In genomic region chr10:93751832-93752231, GRCh38 we compare ENCODE assay signal across 7 cellular contexts. TPM values are rescaled to one million over a fixed set of nuclear protein-coding genes. Genes with fewer than 3 reads are reported as not detected.
DNase-seq lines count a peak whose midpoint lies in the region; ATAC-seq and TF ChIP-seq lines count a peak whose summit lies in the region.

No MANE protein-coding gene starts in this region.

- ATAC-seq in psoas muscle (peak in 3 of 4 donors; percentile 77 to 94 (median 85)), GM19328 (IDR thresholded peaks at IDR 0.05; ENCODE audit: unreplicated experiment) (no peak), GM21367 (IDR thresholded peaks at IDR 0.05; ENCODE audit: unreplicated experiment) (no peak)

- H3K27me3 ChIP-seq in PC-9 (ENCODE audit: insufficient read depth, low read depth), result no peaks in the 10 kb centered on the region
- H3K27me3 ChIP-seq in fibroblast of lung (ENCODE audit: control insufficient read depth, insufficient read depth, low read length), result no peaks in the 10 kb centered on the region
- no peaks in the 10 kb centered on the region for H3K27me3 ChIP-seq in psoas muscle (ENCODE audit: insufficient read depth in 3 of 3, low read length in 2 of 3)
- H3K27me3 ChIP-seq in vagina, result no peaks in the 10 kb centered on the region

- H3K9me3 ChIP-seq in PC-9 (ENCODE audit: insufficient read depth, low read depth), result no peaks in the 10 kb centered on the region
- no peaks in the 10 kb centered on the region for H3K9me3 ChIP-seq in fibroblast of lung (ENCODE audit: control insufficient read depth, insufficient read depth, low read depth, low read length)
- H3K9me3 ChIP-seq in psoas muscle, result no peaks in the 10 kb centered on the region
- no peaks in the 10 kb centered on the region for H3K9me3 ChIP-seq in vagina

- H3K36me3 ChIP-seq in PC-9 (ENCODE audit: low read depth) (no peaks in the 10 kb centered on the region), fibroblast of lung (ENCODE audit: control insufficient read depth, insufficient read depth, low read length) (no peaks in the 10 kb centered on the region), psoas muscle (ENCODE audit: insufficient read depth in 1 of 2, low read depth in 1 of 2) (no peaks in the 10 kb centered on the region), vagina (no peaks in the 10 kb centered on the region)

- intact Hi-C loops in PC-9 (cut with micrococcal nuclease; ENCODE audit: unreplicated experiment) (no loop called here), psoas muscle (cut with DNase I) (loop anchor here in 1 of 2 donors (5.0 kb wide), 1 partner anchor 50 kb away; the partner anchor contains the start of gene FRA10AC1), vagina (cut with DNase I) (no loop called here)

- no peaks in the 10 kb centered on the region for H4K20me1 ChIP-seq in PC-9 (ENCODE audit: insufficient read depth)
- no peaks in the 10 kb centered on the region for H4K20me1 ChIP-seq in fibroblast of lung (ENCODE audit: control insufficient read depth, extremely low read depth, insufficient read depth, low read length)

- no peak overlapping the region for H3K9ac ChIP-seq in fibroblast of lung (ENCODE audit: insufficient read depth, low read length)

- POLR2A ChIA-PET in PC-9 (lab: Charles Lee; ENCODE audit: unreplicated experiment), result no interaction called here

- peaks cover 10% of the 10 kb centered on the region; the same call in 1 of the 2 replicates for H3F3A ChIP-seq in PC-9 (ENCODE audit: insufficient read depth, low read depth)

- peak overlapping the region; percentile 67 for H3K4me2 ChIP-seq in PC-9
- peak overlapping the region; percentile 61 for H3K4me2 ChIP-seq in fibroblast of lung (ENCODE audit: extremely low read depth, insufficient read depth, low read length)

- DNase-seq in GM19238 (ENCODE audit: insufficient read length, low spot score), result peak; percentile 9
- peak in 1 of 2 experiments; percentile 8 for DNase-seq in PC-9
- peak in 1 of 2 donors; percentile 23 for DNase-seq in fibroblast of lung (ENCODE audit: low read depth in 2 of 2)
- no peak for DNase-seq in psoas muscle
- no peak for DNase-seq in vagina (ENCODE audit: extremely low spot score in 2 of 2)

- H3K4me1 ChIP-seq in PC-9 (replicated peaks; ENCODE audit: insufficient read depth), result peaks cover 48% of the 10 kb centered on the region
- H3K4me1 ChIP-seq in fibroblast of lung (ENCODE audit: control insufficient read depth, extremely low read depth, insufficient read depth, low read length), result peaks cover 7% of the 10 kb centered on the region
- no peaks in the 10 kb centered on the region for H3K4me1 ChIP-seq in psoas muscle
- no peaks in the 10 kb centered on the region for H3K4me1 ChIP-seq in vagina

- peak overlapping the region; percentile 29; the same call in 1 of the 2 replicates for H3K4me3 ChIP-seq in PC-9
- H3K4me3 ChIP-seq in fibroblast of lung (replicated peaks in 1 of 4; ENCODE audit: control extremely low read depth in 1 of 4, insufficient read depth in 1 of 4, low read depth in 3 of 4, low read length in 4 of 4), result peak overlapping the region in 2 of 4 experiments; percentile 11 to 20
- peak overlapping the region; percentile 55 for H3K4me3 ChIP-seq in psoas muscle
- no peak overlapping the region for H3K4me3 ChIP-seq in vagina

- no peak for TF ChIP-seq POLR2A in vagina (IDR thresholded peaks at IDR 0.05)

- TF ChIP-seq CTCF in PC-9 (conservative IDR thresholded peaks at IDR 0.05), result no peak
- TF ChIP-seq CTCF in fibroblast of lung (conservative IDR thresholded peaks at IDR 0.05 in 1 of 2, IDR thresholded peaks at IDR 0.05 in 1 of 2; ENCODE audit: low read depth in 1 of 2, low read length in 2 of 2), result no peak
- no peak for TF ChIP-seq CTCF in psoas muscle (IDR thresholded peaks at IDR 0.05)
- TF ChIP-seq CTCF in vagina (IDR thresholded peaks at IDR 0.05), result no peak

- H3K79me2 ChIP-seq in PC-9 (ENCODE audit: low read depth) (no peaks in the 10 kb centered on the region), fibroblast of lung (ENCODE audit: control insufficient read depth, insufficient read depth, low read length) (no peaks in the 10 kb centered on the region)

- 5 to 9% (median 6%) methylated on average over 5 of the region's 5 CpGs for WGBS in psoas muscle, 3 donors

- H3K27ac ChIP-seq in PC-9 (peak overlapping the region; percentile 42), fibroblast of lung (ENCODE audit: insufficient read depth, low read length) (no peak overlapping the region), psoas muscle (no peak overlapping the region), vagina (no peak overlapping the region)

- BruUV-seq in PC-9 (replicated peaks; lab: Mats Ljungman, UMichigan), result no TSS peak

- CTCF ChIA-PET in PC-9 (lab: Charles Lee), result no interaction called here

- H2AFZ ChIP-seq in PC-9, result peak overlapping the region; percentile 53; the same call in 1 of the 2 replicates
- peak overlapping the region; percentile 58 for H2AFZ ChIP-seq in fibroblast of lung (ENCODE audit: low read length)

- H3K9me2 ChIP-seq in PC-9 (ENCODE audit: insufficient read depth), result no peaks in the 10 kb centered on the region

RNA-seq across cellular contexts. Expression of gene LGI1, which starts 5.9 kb away (rescaled TPM):
- total RNA-seq in PC-9 (2021) (not detected in 2 replicates), fibroblast of lung (not detected in 2 replicates), psoas muscle (1 to 10 TPM; 1.3 to 7.3 (median 2.6) TPM), vagina (0.74 TPM)
- polyA plus RNA-seq in fibroblast of lung (not detected in 2 replicates), psoas muscle (1 to 10 TPM in 2 of 3 donors, under 1 TPM in 1; 0.20 to 1.4 (median 1.4) TPM)
- not detected in 2 replicates for polyA plus RNA-seq in fibroblast of lung (2012)
- not detected in 2 replicates for polyA minus RNA-seq in fibroblast of lung (ENCODE audit: low replicate concordance)

RNA-seq across cellular contexts. Expression of gene FRA10AC1, which starts 49.4 kb away (rescaled TPM):
- 5.4 and 10.4 TPM in 2 replicates for total RNA-seq in PC-9 (2021)
- total RNA-seq in fibroblast of lung, result 6.9 and 9.4 TPM in 2 replicates
- 6.3 and 7.1 TPM in 2 replicates for polyA plus RNA-seq in fibroblast of lung
- polyA plus RNA-seq in fibroblast of lung (2012), result 7.8 and 8.1 TPM in 2 replicates
- 0.08 and 0.15 TPM in 2 replicates for polyA minus RNA-seq in fibroblast of lung (ENCODE audit: low replicate concordance)
- 10 to 100 TPM in 3 of 4 donors, 1 to 10 TPM in 1; 6.7 to 14.0 (median 13.4) TPM for total RNA-seq in psoas muscle
- polyA plus RNA-seq in psoas muscle, result 10 to 100 TPM in 1 of 3 donors, 1 to 10 TPM in 2; 6.4 to 15.0 (median 7.2) TPM
- 15.7 TPM for total RNA-seq in vagina

Comparison
In these comparisons a context has a peak if more than half of its experiments do, and no peak if none do; other contexts are left out.
1. H3K4me3 ChIP-seq: peak in PC-9 (single experiment) and psoas muscle (single experiment); none in vagina (0 of 2).
2. ATAC-seq: peak in psoas muscle (3 of 4); none in GM19328 (single experiment) and GM21367 (single experiment).